ENCODE assay signal across 9 cellular contexts in the genomic region with DNA sequence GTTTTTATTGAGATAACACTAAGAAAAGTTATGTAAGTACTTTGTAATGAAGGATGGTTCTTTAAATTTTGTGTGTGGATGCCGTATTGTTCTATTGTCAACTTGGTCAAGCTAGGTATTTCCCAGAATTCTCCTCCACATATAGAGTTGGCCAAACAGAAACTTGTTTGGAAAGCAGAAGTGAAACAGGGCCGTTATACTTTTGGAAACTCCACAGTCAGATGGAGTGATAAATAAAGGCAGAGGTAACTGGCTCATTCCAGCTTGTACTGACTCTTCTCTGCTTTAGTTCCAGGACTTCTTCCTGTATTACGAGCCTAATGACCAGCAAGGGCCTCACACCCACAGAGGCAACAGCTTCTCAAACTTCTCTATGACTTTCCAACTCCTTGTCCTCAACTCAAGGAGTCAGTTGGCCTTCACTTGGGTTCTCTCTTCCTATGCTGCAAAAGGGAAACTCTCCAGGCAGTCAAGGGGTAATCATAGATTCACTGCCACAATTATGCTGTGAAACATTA. TPM values are rescaled to one million over a fixed set of nuclear protein-coding genes. Genes with fewer than 3 reads are reported as not detected.
DNase-seq lines count a peak whose midpoint lies in the region; ATAC-seq and TF ChIP-seq lines count a peak whose summit lies in the region.
"Had no signal": no experiment of that assay in that cellular context is flagged by ENCODE, and none has a peak within 500 bp of the region (broad histone marks: within the 10 kb centered on the region; RNA-seq: fewer than 3 reads in every experiment).

No MANE protein-coding gene starts in this region.

- H3K27ac Mint-ChIP-seq in activated CD4-positive, alpha-beta T cell treated with anti-CD3 and anti-CD28 coated beads, Interleukin-2, amount 10 ng/mL, durations not matched to agents 24 days and 14 days: peak overlapping the region; percentile 72
- H3K27ac Mint-ChIP-seq in stimulated activated naive B cell treated with anti-CD40 and anti-IgM and Interleukin-4, amounts not matched to agents 10 μg/mL and 1 μg/mL and 100 μg/mL, for 72 hours: peak overlapping the region; percentile 91

- H3F3A ChIP-seq in PC-3 (ENCODE audit: low read length, unreplicated experiment): no peaks in the 10 kb centered on the region

- POLR2A ChIA-PET in PC-3 (lab: Charles Lee; ENCODE audit: unreplicated experiment): no interaction called here

- DNase-seq in activated CD4-positive, alpha-beta T cell treated with anti-CD3 and anti-CD28 coated beads, Interleukin-2, amount 10 ng/mL, durations not matched to agents 24 days and 14 days: no peak
- DNase-seq in activated CD4-positive, alpha-beta T cell treated with anti-CD3 and anti-CD28 coated beads for 4 hours: no peak
- DNase-seq in OCI-M1 (lab: John Stamatoyannopoulos, UW): peak; percentile 97
- peak; percentile 47 for DNase-seq in stimulated activated naive B cell treated with anti-CD40 and anti-IgM and Interleukin-4, amounts not matched to agents 10 μg/mL and 1 μg/mL and 100 μg/mL, for 72 hours
- no peak for DNase-seq in effector CD8-positive, alpha-beta T cell (lab: John Stamatoyannopoulos, UW)
- no peak for DNase-seq in OCI-M2 (lab: John Stamatoyannopoulos, UW; ENCODE audit: unreplicated experiment)
- no peak for DNase-seq in PC-3
- DNase-seq: GM23248 had no signal

- peaks cover 10% of the 10 kb centered on the region for H3K4me1 Mint-ChIP-seq in activated CD4-positive, alpha-beta T cell treated with anti-CD3 and anti-CD28 coated beads, Interleukin-2, amount 10 ng/mL, durations not matched to agents 24 days and 14 days
- H3K4me1 Mint-ChIP-seq in stimulated activated naive B cell treated with anti-CD40 and anti-IgM and Interleukin-4, amounts not matched to agents 10 μg/mL and 1 μg/mL and 100 μg/mL, for 72 hours: peaks cover 21 to 33% of the 10 kb centered on the region in 2 donors

- no peaks in the 10 kb centered on the region for H4K20me1 ChIP-seq in PC-3 (ENCODE audit: low read length)

- H3K9me2 ChIP-seq in PC-3 (replicated peaks; ENCODE audit: low read length): no peaks in the 10 kb centered on the region

- no peaks in the 10 kb centered on the region for H3K9me3 ChIP-seq in PC-3 (ENCODE audit: low read length)

- H3K27me3 Mint-ChIP-seq in activated CD4-positive, alpha-beta T cell treated with anti-CD3 and anti-CD28 coated beads, Interleukin-2, amount 10 ng/mL, durations not matched to agents 24 days and 14 days: no peaks in the 10 kb centered on the region
- no peaks in the 10 kb centered on the region for H3K27me3 Mint-ChIP-seq in stimulated activated naive B cell treated with anti-CD40 and anti-IgM and Interleukin-4, amounts not matched to agents 10 μg/mL and 1 μg/mL and 100 μg/mL, for 72 hours

- no TSS peak for BruUV-seq in PC-3 (replicated peaks; lab: Mats Ljungman, UMichigan)

- H3K79me2 ChIP-seq in PC-3 (ENCODE audit: low read length): no peaks in the 10 kb centered on the region

- H3K9me3 Mint-ChIP-seq in activated CD4-positive, alpha-beta T cell treated with anti-CD3 and anti-CD28 coated beads, Interleukin-2, amount 10 ng/mL, durations not matched to agents 24 days and 14 days: no peaks in the 10 kb centered on the region
- no peaks in the 10 kb centered on the region for H3K9me3 Mint-ChIP-seq in stimulated activated naive B cell treated with anti-CD40 and anti-IgM and Interleukin-4, amounts not matched to agents 10 μg/mL and 1 μg/mL and 100 μg/mL, for 72 hours

- H3K4me1 ChIP-seq in PC-3 (ENCODE audit: insufficient read depth, low read length): no peaks in the 10 kb centered on the region

- no peaks in the 10 kb centered on the region for H3K36me3 Mint-ChIP-seq in activated CD4-positive, alpha-beta T cell treated with anti-CD3 and anti-CD28 coated beads, Interleukin-2, amount 10 ng/mL, durations not matched to agents 24 days and 14 days (ENCODE audit: low read depth)
- H3K36me3 Mint-ChIP-seq in stimulated activated naive B cell treated with anti-CD40 and anti-IgM and Interleukin-4, amounts not matched to agents 10 μg/mL and 1 μg/mL and 100 μg/mL, for 72 hours: peaks cover 0 to 4% of the 10 kb centered on the region in 2 donors

- H3K36me3 ChIP-seq in PC-3 (ENCODE audit: low read depth, low read length): no peaks in the 10 kb centered on the region

- CTCF ChIA-PET in PC-3 (lab: Charles Lee): no interaction called here

- no peak overlapping the region for H2AFZ ChIP-seq in PC-3 (ENCODE audit: low read length)
- H2AFZ ChIP-seq: GM23248 had no signal

- H3K27ac ChIP-seq in PC-3 (ENCODE audit: low read length): no peak overlapping the region
- H3K27ac ChIP-seq: GM23248 had no signal

- no peak overlapping the region for H3K4me2 ChIP-seq in PC-3 (ENCODE audit: low read length)

- H3K4me3 ChIP-seq in PC-3 (ENCODE audit: low read length): no peak overlapping the region
- H3K4me3 ChIP-seq: GM23248 had no signal

- intact Hi-C loops in activated CD4-positive, alpha-beta T cell treated with anti-CD3 and anti-CD28 coated beads, Interleukin-2, amount 10 ng/mL, durations not matched to agents 24 days and 14 days (cut with micrococcal nuclease): no loop called here
- intact Hi-C loops in PC-3 (cut with micrococcal nuclease): no loop called here

- no peak for TF ChIP-seq CTCF in PC-3 (conservative IDR thresholded peaks at IDR 0.05; ENCODE audit: low read depth, low read length)

- ATAC-seq in HG02981 (IDR thresholded peaks at IDR 0.05; ENCODE audit: unreplicated experiment) (peak; percentile 88), PC-3 (no peak)
- peak; percentile 95 for ATAC-seq in stimulated activated naive B cell treated with anti-CD40 and anti-IgM and Interleukin-4, amounts not matched to agents 10 μg/mL and 1 μg/mL and 100 μg/mL, for 72 hours (replicated peaks)

- no peak overlapping the region for H3K9ac ChIP-seq in PC-3 (ENCODE audit: low read length)
- H3K9ac ChIP-seq: GM23248 had no signal

- no peaks in the 10 kb centered on the region for H3K27me3 ChIP-seq in PC-3 (ENCODE audit: low read length)

- H3K4me3 Mint-ChIP-seq in activated CD4-positive, alpha-beta T cell treated with anti-CD3 and anti-CD28 coated beads, Interleukin-2, amount 10 ng/mL, durations not matched to agents 24 days and 14 days: no peak overlapping the region
- H3K4me3 Mint-ChIP-seq in stimulated activated naive B cell treated with anti-CD40 and anti-IgM and Interleukin-4, amounts not matched to agents 10 μg/mL and 1 μg/mL and 100 μg/mL, for 72 hours: peak overlapping the region; percentile 2 to 3

RNA-seq across cellular contexts. Expression of a gene that starts 16.4 kb away (rescaled TPM):
- 212 and 217 TPM in 2 replicates for total RNA-seq in activated CD4-positive, alpha-beta T cell treated with anti-CD3 and anti-CD28 coated beads, Interleukin-2, amount 10 ng/mL, durations not matched to agents 24 days and 14 days
- total RNA-seq in PC-3 (2014; rRNA removed): 164 and 169 TPM in 2 replicates

RNA-seq across cellular contexts. Expression of a gene that starts 40.7 kb away (rescaled TPM):
- 31.6 and 33.1 TPM in 2 replicates for total RNA-seq in activated CD4-positive, alpha-beta T cell treated with anti-CD3 and anti-CD28 coated beads, Interleukin-2, amount 10 ng/mL, durations not matched to agents 24 days and 14 days
- 31.9 and 33.9 TPM in 2 replicates for total RNA-seq in PC-3 (2014; rRNA removed)

RNA-seq across cellular contexts. Expression of a gene that starts 41.0 kb away (rescaled TPM):
- 105 and 110 TPM in 2 replicates for total RNA-seq in activated CD4-positive, alpha-beta T cell treated with anti-CD3 and anti-CD28 coated beads, Interleukin-2, amount 10 ng/mL, durations not matched to agents 24 days and 14 days
- total RNA-seq in PC-3 (2014; rRNA removed): 124 and 130 TPM in 2 replicates

Comparison
In these comparisons a context has a peak if more than half of its experiments do, and no peak if none do; other contexts are left out.
1. DNase-seq: peak in OCI-M1 (single experiment) and stimulated activated naive B cell treated with anti-CD40 and anti-IgM and Interleukin-4, amounts not matched to agents 10 μg/mL and 1 μg/mL and 100 μg/mL, for 72 hours (single experiment); none in activated CD4-positive, alpha-beta T cell treated with anti-CD3 and anti-CD28 coated beads, Interleukin-2, amount 10 ng/mL, durations not matched to agents 24 days and 14 days (single experiment), activated CD4-positive, alpha-beta T cell treated with anti-CD3 and anti-CD28 coated beads for 4 hours (0 of 2), effector CD8-positive, alpha-beta T cell (single experiment), OCI-M2 (single experiment) and PC-3 (single experiment).